ENCODE assay signal across 8 cellular contexts in the genomic region with DNA sequence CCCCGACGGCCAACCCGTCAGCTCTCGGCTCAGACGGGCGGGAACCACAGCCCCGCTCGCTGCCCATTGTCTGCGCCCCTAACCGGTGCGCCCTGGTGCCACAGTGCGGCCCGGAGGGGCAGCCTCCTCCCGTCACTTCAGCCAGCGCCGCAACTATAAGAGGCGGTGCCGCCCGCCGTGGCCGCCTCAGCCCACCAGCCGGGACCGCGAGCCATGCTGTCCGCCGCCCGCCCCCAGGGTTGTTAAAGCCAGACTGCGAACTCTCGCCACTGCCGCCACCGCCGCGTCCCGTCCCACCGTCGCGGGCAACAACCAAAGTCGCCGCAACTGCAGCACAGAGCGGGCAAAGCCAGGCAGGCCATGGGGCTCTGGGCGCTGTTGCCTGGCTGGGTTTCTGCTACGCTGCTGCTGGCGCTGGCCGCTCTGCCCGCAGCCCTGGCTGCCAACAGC. TPM values are rescaled to one million over a fixed set of nuclear protein-coding genes. Genes with fewer than 3 reads are reported as not detected.
DNase-seq lines count a peak whose midpoint lies in the region; ATAC-seq and TF ChIP-seq lines count a peak whose summit lies in the region.

WNT1 (plus strand) TSS at position 32 of the 450 bp plus-strand sequence; CDS start at position 361, 329 bp downstream.

- H3K9me2 ChIP-seq in hepatocyte (replicated peaks; ENCODE audit: insufficient read depth) = no peaks in the 10 kb centered on the region

- H3K27ac ChIP-seq in RWPE1 = no peak within 1 kb of the TSS
- H3K27ac ChIP-seq in hepatocyte = no peak within 1 kb of the TSS

- peaks cover 97% of the 10 kb centered on the region for H3K27me3 ChIP-seq in hepatocyte

- POLR2A ChIA-PET in RWPE1 (lab: Yijun Ruan, JAX; ENCODE audit: low non-redundant PET) = no interaction called here

- no peak for DNase-seq in T-helper 2 cell treated with Interferon-gamma antibody and Interleukin-4, amounts not matched to agents 5 μg/mL and 100 μg/mL, for 36 hours (ENCODE audit: low spot score)
- DNase-seq in T-helper 2 cell (no peak), RWPE1 (ENCODE audit: low spot score) (no peak), hepatocyte (ENCODE audit: low spot score) (no peak)
- no peak for DNase-seq in stimulated activated naive CD8-positive, alpha-beta T cell treated with anti-CD3 and anti-CD28 coated beads, Interleukin-15, amount 100 ng/mL, for 72 hours

- H3K4me3 Mint-ChIP-seq in T-helper 2 cell treated with Interferon-gamma antibody and Interleukin-4, amounts not matched to agents 5 μg/mL and 100 μg/mL, for 36 hours = peak within 1 kb of the TSS; percentile 79
- peak within 1 kb of the TSS; percentile 78 to 84 for H3K4me3 Mint-ChIP-seq in stimulated activated naive CD8-positive, alpha-beta T cell treated with anti-CD3 and anti-CD28 coated beads, Interleukin-15, amount 100 ng/mL, for 72 hours

- peak; percentile 3 for ATAC-seq in stimulated activated naive CD8-positive, alpha-beta T cell treated with anti-CD3 and anti-CD28 coated beads, Interleukin-15, amount 100 ng/mL, for 72 hours
- ATAC-seq in HG02852 (IDR thresholded peaks at IDR 0.05; ENCODE audit: unreplicated experiment) = no peak
- no peak for ATAC-seq in HG03045 (IDR thresholded peaks at IDR 0.05; ENCODE audit: unreplicated experiment)
- no peak for ATAC-seq in GM18858 (IDR thresholded peaks at IDR 0.05; ENCODE audit: unreplicated experiment)

- CTCF ChIA-PET in RWPE1 (lab: Yijun Ruan, JAX) = interaction anchor here (0.5 to 4.3 kb wide), 20 partner anchors 8 to 279 kb away, joined by 3 to 30 read pairs (median 4); partner anchors contain the start of gene DDX23

- H4K20me1 ChIP-seq in hepatocyte (ENCODE audit: insufficient read depth, poor library complexity, severe bottlenecking) = no peaks in the 10 kb centered on the region

- no peaks in the 10 kb centered on the region for H3K36me3 Mint-ChIP-seq in T-helper 2 cell treated with Interferon-gamma antibody and Interleukin-4, amounts not matched to agents 5 μg/mL and 100 μg/mL, for 36 hours (ENCODE audit: low read depth)

- no peaks in the 10 kb centered on the region for H3K36me3 ChIP-seq in hepatocyte (replicated peaks; ENCODE audit: insufficient read depth, low read depth)

- peak within 1 kb of the TSS; percentile 32 for H3K27ac Mint-ChIP-seq in T-helper 2 cell treated with Interferon-gamma antibody and Interleukin-4, amounts not matched to agents 5 μg/mL and 100 μg/mL, for 36 hours
- peak within 1 kb of the TSS; percentile 7 to 50 for H3K27ac Mint-ChIP-seq in stimulated activated naive CD8-positive, alpha-beta T cell treated with anti-CD3 and anti-CD28 coated beads, Interleukin-15, amount 100 ng/mL, for 72 hours

- H3K9me3 ChIP-seq in hepatocyte (ENCODE audit: low read depth) = no peaks in the 10 kb centered on the region

- no peaks in the 10 kb centered on the region for H3K79me2 ChIP-seq in hepatocyte

- H3K4me1 ChIP-seq in hepatocyte (ENCODE audit: insufficient read depth) = peaks cover 39% of the 10 kb centered on the region

- H3K4me1 Mint-ChIP-seq in T-helper 2 cell treated with Interferon-gamma antibody and Interleukin-4, amounts not matched to agents 5 μg/mL and 100 μg/mL, for 36 hours (ENCODE audit: low read depth) = peaks cover 43% of the 10 kb centered on the region
- H3K4me1 Mint-ChIP-seq in stimulated activated naive CD8-positive, alpha-beta T cell treated with anti-CD3 and anti-CD28 coated beads, Interleukin-15, amount 100 ng/mL, for 72 hours = peaks cover 60% of the 10 kb centered on the region

- TF ChIP-seq CTCF in RWPE1 (conservative IDR thresholded peaks at IDR 0.05; ENCODE audit: low read depth) (peak; percentile 10), hepatocyte (IDR thresholded peaks at IDR 0.05; ENCODE audit: poor library complexity) (no peak)

- WGBS in hepatocyte (ENCODE audit: low lambda C conversion rate, missing lambda C conversion rate) = 7% methylated on average over 19 of the region's 45 CpGs

- H3K9me3 Mint-ChIP-seq in T-helper 2 cell treated with Interferon-gamma antibody and Interleukin-4, amounts not matched to agents 5 μg/mL and 100 μg/mL, for 36 hours = no peaks in the 10 kb centered on the region
- no peaks in the 10 kb centered on the region for H3K9me3 Mint-ChIP-seq in stimulated activated naive CD8-positive, alpha-beta T cell treated with anti-CD3 and anti-CD28 coated beads, Interleukin-15, amount 100 ng/mL, for 72 hours

- no peak within 1 kb of the TSS for H2AFZ ChIP-seq in hepatocyte

- peaks cover 89% of the 10 kb centered on the region for H3K27me3 Mint-ChIP-seq in T-helper 2 cell treated with Interferon-gamma antibody and Interleukin-4, amounts not matched to agents 5 μg/mL and 100 μg/mL, for 36 hours (ENCODE audit: low read depth)
- H3K27me3 Mint-ChIP-seq in stimulated activated naive CD8-positive, alpha-beta T cell treated with anti-CD3 and anti-CD28 coated beads, Interleukin-15, amount 100 ng/mL, for 72 hours = peaks cover 81% of the 10 kb centered on the region

- H3K4me3 ChIP-seq in hepatocyte = no peak within 1 kb of the TSS

- peak within 1 kb of the TSS; percentile 82 for H3K4me2 ChIP-seq in hepatocyte

RNA-seq across cellular contexts. Expression of gene WNT1, which starts in this region (rescaled TPM):
- not detected in 2 replicates for total RNA-seq in hepatocyte
- not detected in 2 replicates for polyA plus RNA-seq in hepatocyte
